ENCODE assay signal across 14 cellular contexts in the genomic region with DNA sequence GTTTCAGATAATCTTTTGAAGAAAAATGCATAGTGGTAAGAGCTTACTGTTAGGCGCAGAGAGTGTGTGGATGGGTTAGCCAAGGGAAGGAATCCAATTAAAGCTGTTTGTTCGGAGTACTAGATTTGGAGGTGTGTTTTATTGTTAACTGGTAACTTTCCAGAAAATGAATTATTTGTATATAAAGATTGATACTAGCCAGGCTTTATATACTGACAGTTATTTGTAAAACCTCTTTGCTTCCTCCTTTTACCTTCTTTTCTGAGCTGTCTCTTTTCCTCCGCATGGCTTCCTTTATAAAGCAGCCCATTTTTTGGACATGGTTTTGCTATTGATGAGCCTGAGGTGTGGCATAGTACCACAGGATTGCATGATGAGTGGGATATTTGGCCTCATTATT.
"Had no signal": no experiment of that assay in that cellular context is flagged by ENCODE, and none has a peak within 500 bp of the region (broad histone marks: within the 10 kb centered on the region; RNA-seq: fewer than 3 reads in every experiment).

No MANE protein-coding gene starts in this region.

- H3K27ac Mint-ChIP-seq: activated naive CD8-positive, alpha-beta T cell; activated T-cell treated with anti-CD3 and anti-CD28 coated beads, Interleukin-2, amount 50 U/mL, for 24 hours; activated T-helper 17 cell treated with anti-CD3 and anti-CD28 coated beads, Interleukin-2, amount 50 U/mL, for 72 hours had no signal

- H3K9me3 ChIP-seq: adrenal gland, SJSA1, thoracic aorta had no signal

- H3K4me3 Mint-ChIP-seq: activated naive CD8-positive, alpha-beta T cell; activated T-cell treated with anti-CD3 and anti-CD28 coated beads, Interleukin-2, amount 50 U/mL, for 24 hours; activated T-helper 17 cell treated with anti-CD3 and anti-CD28 coated beads, Interleukin-2, amount 50 U/mL, for 72 hours; nephron progenitor cell; WTC11 had no signal

- ATAC-seq: activated T-helper 17 cell treated with anti-CD3 and anti-CD28 coated beads, Interleukin-2, amount 50 U/mL, for 72 hours; WTC11 had no signal

- H3K9me3 Mint-ChIP-seq: activated T-helper 17 cell treated with anti-CD3 and anti-CD28 coated beads, Interleukin-2, amount 50 U/mL, for 72 hours had no signal

- H3K36me3 ChIP-seq: adrenal gland, thoracic aorta had no signal

- H3K4me1 Mint-ChIP-seq: activated T-helper 17 cell treated with anti-CD3 and anti-CD28 coated beads, Interleukin-2, amount 50 U/mL, for 72 hours had no signal

- H3K27me3 Mint-ChIP-seq: activated naive CD8-positive, alpha-beta T cell; activated T-cell treated with anti-CD3 and anti-CD28 coated beads, Interleukin-2, amount 50 U/mL, for 24 hours had no signal

- H3K27me3 ChIP-seq: adrenal gland, SJSA1 had no signal

- H3K4me3 ChIP-seq: adrenal gland, SJSA1, thoracic aorta had no signal

- DNase-seq: activated CD8-positive, alpha-beta memory T cell treated with anti-CD3 and anti-CD28 coated beads for 24 hours; activated CD8-positive, alpha-beta memory T cell treated with anti-CD3 and anti-CD28 coated beads, Interleukin-2, amount 50 U/mL, for 4 hours; activated T-cell treated with anti-CD3 and anti-CD28 coated beads, Interleukin-2, amount 50 U/mL, for 24 hours; adrenal gland; foreskin fibroblast; hippocampal formation; nephron progenitor cell; stimulated activated CD4-positive, alpha-beta T cell treated with anti-CD3 and anti-CD28 coated beads, Interleukin-12 subunit alpha, Interleukin-12 subunit beta, amount 100 ng/mL, for 4 hours; T-helper 9 cell had no signal
